In the genomic region with DNA sequence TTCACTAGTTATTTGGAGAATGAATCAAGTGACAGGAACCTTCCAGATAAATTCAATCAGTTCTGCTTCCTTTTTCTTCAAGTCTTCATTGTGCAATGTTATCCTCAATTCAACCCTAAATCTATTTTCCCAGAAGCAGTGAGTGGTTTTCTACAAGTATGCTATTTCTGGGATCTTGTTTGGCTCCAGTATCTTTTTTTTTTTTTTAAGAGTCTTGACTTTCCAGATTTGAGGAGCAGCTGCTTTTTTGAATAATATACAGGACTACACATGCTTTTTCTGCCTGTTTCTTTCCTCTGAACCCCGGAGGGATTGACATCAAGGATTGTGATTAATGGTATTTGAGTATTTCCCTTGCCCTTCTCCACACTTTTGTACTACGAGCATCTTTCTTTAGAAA, we compare ENCODE assay signal across 17 cellular contexts.
A peak's percentile ranks its signal among the peaks of the same experiment; 100 is the strongest.
DNase-seq lines count a peak whose midpoint lies in the region; ATAC-seq and TF ChIP-seq lines count a peak whose summit lies in the region.
"Had no signal": no experiment of that assay in that cellular context is flagged by ENCODE, and none has a peak within 500 bp of the region (broad histone marks: within the 10 kb centered on the region; RNA-seq: fewer than 3 reads in every experiment).

No MANE protein-coding gene starts in this region.

- no peaks in the 10 kb centered on the region for H3K79me2 ChIP-seq in fibroblast of lung (ENCODE audit: control insufficient read depth, insufficient read depth, low read length)

- no peak overlapping the region for H3K9ac ChIP-seq in fibroblast of lung (ENCODE audit: insufficient read depth, low read length)
- H3K9ac ChIP-seq: neural progenitor cell had no signal

- H4K20me1 ChIP-seq in fibroblast of lung (ENCODE audit: control insufficient read depth, extremely low read depth, insufficient read depth, low read length): no peaks in the 10 kb centered on the region

- 66 to 83% methylated on average over 2 of the region's 2 CpGs for WGBS in sigmoid colon, 2 donors

- H3K4me3 ChIP-seq in fibroblast of lung (replicated peaks in 1 of 4; ENCODE audit: control extremely low read depth in 1 of 4, insufficient read depth in 1 of 4, low read depth in 3 of 4, low read length in 4 of 4) (no peak overlapping the region), muscle layer of duodenum (ENCODE audit: low read depth in 1 of 2, low read length in 2 of 2) (no peak overlapping the region), thoracic aorta (no peak overlapping the region), sigmoid colon (no peak overlapping the region)
- H3K4me3 ChIP-seq: neural progenitor cell had no signal

- H3K27ac ChIP-seq in fibroblast of lung (ENCODE audit: insufficient read depth, low read length): no peak overlapping the region
- H3K27ac ChIP-seq in muscle layer of duodenum (ENCODE audit: low read length): peak overlapping the region; percentile 29
- H3K27ac ChIP-seq in thoracic aorta: peak overlapping the region in 1 of 2 donors; percentile 39
- peak overlapping the region in 1 of 4 donors; percentile 41 for H3K27ac ChIP-seq in sigmoid colon
- H3K27ac ChIP-seq: epithelial cell of prostate, neural progenitor cell had no signal

- TF ChIP-seq POLR2A in sigmoid colon (IDR thresholded peaks at IDR 0.05): no peak

- no peak for TF ChIP-seq CTCF in fibroblast of lung (conservative IDR thresholded peaks at IDR 0.05 in 1 of 2, IDR thresholded peaks at IDR 0.05 in 1 of 2; ENCODE audit: low read depth in 1 of 2, low read length in 2 of 2)
- no peak for TF ChIP-seq CTCF in thoracic aorta (IDR thresholded peaks at IDR 0.05)
- no peak for TF ChIP-seq CTCF in sigmoid colon (IDR thresholded peaks at IDR 0.05)

- ATAC-seq in thoracic aorta (ENCODE audit: insufficient number of reproducible peaks, low FRiP score, low read depth) (peak; percentile 71), GM21529 (IDR thresholded peaks at IDR 0.05; ENCODE audit: unreplicated experiment) (no peak), GM21515 (IDR thresholded peaks at IDR 0.05; ENCODE audit: unreplicated experiment) (no peak)

- TF ChIP-seq EP300 in sigmoid colon (IDR thresholded peaks at IDR 0.05): no peak

- no peak overlapping the region for H2AFZ ChIP-seq in fibroblast of lung (ENCODE audit: low read length)
- H2AFZ ChIP-seq: neural progenitor cell had no signal

- no peaks in the 10 kb centered on the region for H3K9me3 ChIP-seq in fibroblast of lung (ENCODE audit: control insufficient read depth, insufficient read depth, low read depth, low read length)
- no peaks in the 10 kb centered on the region for H3K9me3 ChIP-seq in muscle layer of duodenum (ENCODE audit: control insufficient read depth in 1 of 2, low read length in 2 of 2)
- H3K9me3 ChIP-seq in thoracic aorta: no peaks in the 10 kb centered on the region
- H3K9me3 ChIP-seq in sigmoid colon: no peaks in the 10 kb centered on the region

- no peaks in the 10 kb centered on the region for H3K36me3 ChIP-seq in fibroblast of lung (ENCODE audit: control insufficient read depth, insufficient read depth, low read length)
- no peaks in the 10 kb centered on the region for H3K36me3 ChIP-seq in muscle layer of duodenum (ENCODE audit: control insufficient read depth in 1 of 2, insufficient read depth in 2 of 2, low read length in 2 of 2)
- H3K36me3 ChIP-seq in thoracic aorta: no peaks in the 10 kb centered on the region
- no peaks in the 10 kb centered on the region for H3K36me3 ChIP-seq in sigmoid colon
- H3K36me3 ChIP-seq: neural progenitor cell had no signal

- H3K27me3 ChIP-seq in fibroblast of lung (ENCODE audit: control insufficient read depth, insufficient read depth, low read length) (no peaks in the 10 kb centered on the region), muscle layer of duodenum (ENCODE audit: low read depth, low read length) (no peaks in the 10 kb centered on the region), thoracic aorta (replicated peaks; ENCODE audit: insufficient read depth) (no peaks in the 10 kb centered on the region), sigmoid colon (no peaks in the 10 kb centered on the region)
- H3K27me3 ChIP-seq: neural progenitor cell had no signal

- DNase-seq in RPMI7951 (ENCODE audit: low read depth) (peak; percentile 14), fibroblast of lung (ENCODE audit: low read depth in 2 of 2) (peak; percentile 66 to 85), thoracic aorta (ENCODE audit: low spot score) (no peak), sigmoid colon (no peak)
- no peak for DNase-seq in activated T-cell treated with anti-CD3 and anti-CD28 coated beads, Interleukin-2, amount 50 U/mL, for 48 hours
- DNase-seq: activated CD4-positive, CD25-positive, alpha-beta regulatory T cell treated with anti-CD3 and anti-CD28 coated beads, Interleukin-2, amount 50 U/mL, for 72 hours; activated CD8-positive, alpha-beta memory T cell treated with anti-CD3 and anti-CD28 coated beads, Interleukin-2, amount 50 U/mL, for 4 hours; activated naive CD8-positive, alpha-beta T cell treated with anti-CD3 and anti-CD28 coated beads, Interleukin-2, amount 10 ng/mL, durations not matched to agents 7 days and 5 days; CD4-positive, CD25-positive, alpha-beta regulatory T cell; DMS79 treated with DMSO at 0.1 percent for 48 hours; mesendoderm; small intestine had no signal

- intact Hi-C loops in sigmoid colon (cut with DNase I): no loop called here

- no peaks in the 10 kb centered on the region for H3K4me1 ChIP-seq in fibroblast of lung (ENCODE audit: control insufficient read depth, extremely low read depth, insufficient read depth, low read length)
- H3K4me1 ChIP-seq in muscle layer of duodenum (ENCODE audit: control insufficient read depth in 1 of 2, insufficient read depth in 2 of 2, low read length in 2 of 2): no peaks in the 10 kb centered on the region
- H3K4me1 ChIP-seq in thoracic aorta (ENCODE audit: control insufficient read depth in 1 of 2, low read depth in 2 of 2): peaks cover 6 to 17% of the 10 kb centered on the region in 2 donors
- peaks cover 0 to 6% (median 2%) of the 10 kb centered on the region in 4 donors for H3K4me1 ChIP-seq in sigmoid colon
- H3K4me1 ChIP-seq: neural progenitor cell had no signal

- no peak overlapping the region for H3K4me2 ChIP-seq in fibroblast of lung (ENCODE audit: extremely low read depth, insufficient read depth, low read length)
- H3K4me2 ChIP-seq: neural progenitor cell had no signal

Comparison
In these comparisons a context has a peak if more than half of its experiments do, and no peak if none do; other contexts are left out.
1. DNase-seq: peak in RPMI7951 (single experiment) and fibroblast of lung (2 of 2); none in thoracic aorta (single experiment), activated T-cell treated with anti-CD3 and anti-CD28 coated beads, Interleukin-2, amount 50 U/mL, for 48 hours (0 of 2) and sigmoid colon (single experiment).